ENCODE assay signal across 11 cellular contexts in genomic region chr9:91196103-91196761, GRCh38.
DNase-seq lines count a peak whose midpoint lies in the region; ATAC-seq and TF ChIP-seq lines count a peak whose summit lies in the region.
"Had no signal": no experiment of that assay in that cellular context is flagged by ENCODE, and none has a peak within 500 bp of the region (broad histone marks: within the 10 kb centered on the region; RNA-seq: fewer than 3 reads in every experiment).

No MANE protein-coding gene starts in this region.

- H3K36me3 Mint-ChIP-seq in CD4-positive, alpha-beta T cell (ENCODE audit: low read depth): no peaks in the 10 kb centered on the region

- no peak for ATAC-seq in CD4-positive, alpha-beta T cell (ENCODE audit: poor library complexity)
- ATAC-seq in gastrocnemius medialis (no peak), GM18517 (IDR thresholded peaks at IDR 0.05; ENCODE audit: unreplicated experiment) (no peak)

- no peak for TF ChIP-seq CTCF in CD4-positive, alpha-beta T cell (IDR thresholded peaks at IDR 0.05)
- no peak for TF ChIP-seq CTCF in right atrium auricular region (IDR thresholded peaks at IDR 0.05)
- no peak for TF ChIP-seq CTCF in gastrocnemius medialis (IDR thresholded peaks at IDR 0.05 in 4 of 5, conservative IDR thresholded peaks at IDR 0.05 in 1 of 5)

- DNase-seq in CD4-positive, alpha-beta T cell: no peak
- DNase-seq in SK-N-MC (ENCODE audit: low read depth, low spot score) (no peak), right atrium auricular region (ENCODE audit: low spot score) (peak; percentile 57), gastrocnemius medialis (peak in 1 of 2 donors; percentile 39), NCI-H526 (lab: John Stamatoyannopoulos, UW) (no peak), cerebellar cortex (ENCODE audit: low spot score) (no peak)
- DNase-seq in stimulated activated CD8-positive, alpha-beta memory T cell treated with anti-CD3 and anti-CD28 coated beads, Interleukin-4, amount 100 ng/mL, for 48 hours: no peak
- DNase-seq: activated effector memory CD4-positive, alpha-beta T cell treated with Interleukin-2 at 50 U/mL for 16 hours; NCI-H2081 treated with DMSO at 0.1 percent for 48 hours; T1000 had no signal

- H3K4me3 ChIP-seq in SK-N-MC (no peak overlapping the region), right atrium auricular region (no peak overlapping the region), gastrocnemius medialis (no peak overlapping the region)

- H3K9me3 ChIP-seq in CD4-positive, alpha-beta T cell (ENCODE audit: control insufficient read depth, low read length): no peaks in the 10 kb centered on the region
- H3K9me3 ChIP-seq in SK-N-MC (ENCODE audit: low read depth, low read length) (peaks cover 6% of the 10 kb centered on the region; the same call in 1 of the 2 replicates), right atrium auricular region (peaks cover 0 to 7% of the 10 kb centered on the region in 2 donors), gastrocnemius medialis (no peaks in the 10 kb centered on the region)

- no peak overlapping the region for H3K27ac Mint-ChIP-seq in CD4-positive, alpha-beta T cell

- no peak for TF ChIP-seq POLR2A in gastrocnemius medialis (IDR thresholded peaks at IDR 0.05)

- peak overlapping the region; percentile 15 for H3K4me3 Mint-ChIP-seq in CD4-positive, alpha-beta T cell

- no peak overlapping the region for H3K9ac ChIP-seq in SK-N-MC (ENCODE audit: insufficient read length)

- H3K36me3 ChIP-seq in SK-N-MC (ENCODE audit: insufficient read depth, low read length) (no peaks in the 10 kb centered on the region), right atrium auricular region (no peaks in the 10 kb centered on the region), gastrocnemius medialis (no peaks in the 10 kb centered on the region)

- no peaks in the 10 kb centered on the region for H3K27me3 ChIP-seq in CD4-positive, alpha-beta T cell (ENCODE audit: control insufficient read depth, insufficient read depth, low read length)
- H3K27me3 ChIP-seq in right atrium auricular region: no peaks in the 10 kb centered on the region
- H3K27me3 ChIP-seq in gastrocnemius medialis: no peaks in the 10 kb centered on the region

- H3K9me3 Mint-ChIP-seq in CD4-positive, alpha-beta T cell: peaks cover 5% of the 10 kb centered on the region

- no peak overlapping the region for H3K27ac ChIP-seq in CD4-positive, alpha-beta T cell (ENCODE audit: low read depth, low read length)
- peak overlapping the region; percentile 96 for H3K27ac ChIP-seq in SK-N-MC
- peak overlapping the region; percentile 95 to 99 for H3K27ac ChIP-seq in right atrium auricular region
- peak overlapping the region; percentile 97 to 100 (median 99) for H3K27ac ChIP-seq in gastrocnemius medialis

- H3K4me1 ChIP-seq in right atrium auricular region (peaks cover 0 to 48% of the 10 kb centered on the region in 2 donors), gastrocnemius medialis (peaks cover 49 to 65% of the 10 kb centered on the region in 2 donors)

- POLR2A ChIA-PET in CD4-positive, alpha-beta T cell (lab: Charles Lee): interaction anchor here (1.0 kb wide), 1 partner anchor 12 kb away, joined by 3 read pairs; no protein-coding TSS in a partner anchor

- CTCF ChIA-PET in CD4-positive, alpha-beta T cell (lab: Charles Lee): no interaction called here

- peaks cover 30% of the 10 kb centered on the region for H3K4me1 Mint-ChIP-seq in CD4-positive, alpha-beta T cell (ENCODE audit: low read depth)

- no peaks in the 10 kb centered on the region for H3K27me3 Mint-ChIP-seq in CD4-positive, alpha-beta T cell

- intact Hi-C loops in CD4-positive, alpha-beta T cell (cut with DNase I, micrococcal nuclease): loop anchor here (10.0 kb wide), 2 partner anchors 61 to 169 kb away; partner anchors contain the start of gene AUH (in 1 of the 2)
- intact Hi-C loops in gastrocnemius medialis (cut with DNase I; ENCODE audit: low total_unique reads): loop anchor here (10.0 kb wide), 4 partner anchors 1321 to 1881 kb away; partner anchors contain the start of genes CKS2, GADD45G and SECISBP2

- in situ Hi-C loops in gastrocnemius medialis (cut with MboI; ENCODE audit: low sequenced_read_pairs in 4 of 4): loop anchor here in 3 of 4 donors (5.0 to 25.0 kb wide), 8 partner anchors 91 to 281 kb away; partner anchors contain the start of gene NFIL3 (in 3 of the 3)
